8 cellular contexts compared by ENCODE assay signal in the genomic region with DNA sequence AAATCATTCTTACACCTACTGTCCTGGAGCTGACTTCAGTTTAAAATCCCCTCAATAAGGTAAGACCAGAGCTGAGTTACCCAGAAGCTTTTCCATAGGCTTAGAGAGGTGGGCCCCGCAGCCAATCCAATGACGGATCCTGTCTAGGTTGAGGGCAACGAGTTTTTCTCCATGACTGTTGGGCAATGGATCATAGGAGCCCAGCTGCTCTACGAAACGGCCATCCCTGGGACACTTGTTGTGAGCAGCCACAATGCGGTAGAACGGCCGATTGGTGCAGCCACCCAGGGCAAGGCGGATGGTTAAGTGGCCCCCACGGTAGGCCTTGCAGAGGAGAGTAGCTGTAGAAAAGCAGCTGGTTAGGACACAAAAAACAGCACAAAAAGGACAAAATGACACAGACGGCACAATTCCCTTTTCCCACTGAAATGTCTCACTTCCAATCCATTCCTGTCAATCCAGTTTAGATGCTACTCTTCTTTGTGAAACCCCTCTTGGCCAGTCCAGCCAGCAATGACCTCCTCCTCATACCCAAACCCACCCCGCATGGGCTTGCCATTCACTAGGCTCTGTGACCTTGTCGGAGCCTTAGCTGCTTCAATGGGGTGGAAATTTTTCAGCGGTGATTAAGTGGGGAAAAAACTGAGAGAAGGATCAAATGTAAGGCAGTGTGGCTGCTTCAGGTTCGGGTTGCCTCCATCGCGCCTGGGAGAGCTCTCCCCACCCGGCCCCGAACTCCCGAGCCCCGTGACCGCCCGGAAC. TPM values are rescaled to one million over a fixed set of nuclear protein-coding genes. Genes with fewer than 3 reads are reported as not detected.
DNase-seq lines count a peak whose midpoint lies in the region; ATAC-seq and TF ChIP-seq lines count a peak whose summit lies in the region.

No MANE protein-coding gene starts in this region.

- H3K4me1 Mint-ChIP-seq in CD14-positive monocyte = peaks cover 28% of the 10 kb centered on the region

- TSS peak; percentile 48 for BruUV-seq in PC-9 (replicated peaks; lab: Mats Ljungman, UMichigan)

- peak overlapping the region; percentile 93 for H2AFZ ChIP-seq in PC-9

- intact Hi-C loops in CD14-positive monocyte (cut with micrococcal nuclease) = no loop called here
- intact Hi-C loops in PC-9 (cut with micrococcal nuclease; ENCODE audit: unreplicated experiment) = loop anchor here (1.0 kb wide), 1 partner anchor 244 kb away; a partner anchor contains a TSS
- intact Hi-C loops in dorsolateral prefrontal cortex (cut with DNase I) = loop anchor here (5.0 to 10.0 kb wide), 4 partner anchors 105 to 243 kb away; a partner anchor contains a TSS
- intact Hi-C loops in mucosa of descending colon (cut with DNase I, micrococcal nuclease) = loop anchor here in 1 of 2 donors (5.0 kb wide), 1 partner anchor 160 kb away; a partner anchor contains a TSS

- ATAC-seq in GM21619 (IDR thresholded peaks at IDR 0.05; ENCODE audit: unreplicated experiment) (peak; percentile 5), mucosa of descending colon (peak; percentile 78)

- peak overlapping the region; percentile 70 for H3K4me3 ChIP-seq in PC-9
- H3K4me3 ChIP-seq in dorsolateral prefrontal cortex = peak overlapping the region; percentile 62 to 98 (median 91)
- H3K4me3 ChIP-seq in mucosa of descending colon = peak overlapping the region; percentile 60

- peak overlapping the region; percentile 98 to 99 for H3K4me3 Mint-ChIP-seq in CD14-positive monocyte

- no peaks in the 10 kb centered on the region for H3K9me3 ChIP-seq in PC-9 (ENCODE audit: insufficient read depth, low read depth)
- no peaks in the 10 kb centered on the region for H3K9me3 ChIP-seq in mucosa of descending colon

- no peak for TF ChIP-seq CTCF in CD14-positive monocyte (IDR thresholded peaks at IDR 0.05)
- no peak for TF ChIP-seq CTCF in PC-9 (conservative IDR thresholded peaks at IDR 0.05)
- no peak for TF ChIP-seq CTCF in dorsolateral prefrontal cortex (IDR thresholded peaks at IDR 0.05 in 54 of 56, conservative IDR thresholded peaks at IDR 0.05 in 2 of 56; ENCODE audit: low read depth in 1 of 56, partially characterized antibody in 56 of 56)
- TF ChIP-seq CTCF in mucosa of descending colon (IDR thresholded peaks at IDR 0.05) = no peak

- CTCF ChIA-PET in PC-9 (lab: Charles Lee) = interaction anchor here (1.3 kb wide), 1 partner anchor 12 kb away, joined by 6 read pairs; no protein-coding TSS in a partner anchor

- H4K20me1 ChIP-seq in PC-9 (ENCODE audit: insufficient read depth) = no peaks in the 10 kb centered on the region

- H3K27me3 Mint-ChIP-seq in CD14-positive monocyte (ENCODE audit: low read depth in 3 of 3) = peaks cover 0 to 2% (median 0%) of the 10 kb centered on the region in 3 donors

- H3K4me1 ChIP-seq in PC-9 (replicated peaks; ENCODE audit: insufficient read depth) (peaks cover 40% of the 10 kb centered on the region), mucosa of descending colon (ENCODE audit: low read depth) (peaks cover 25% of the 10 kb centered on the region)

- H3K36me3 Mint-ChIP-seq in CD14-positive monocyte = peaks cover 17 to 21% of the 10 kb centered on the region in 2 donors

- H3K4me2 ChIP-seq in PC-9 = peak overlapping the region; percentile 98

- POLR2A ChIA-PET in PC-9 (lab: Charles Lee; ENCODE audit: unreplicated experiment) = interaction anchor here (0.6 kb wide), 4 partner anchors 102 to 748 kb away, joined by 3 to 13 read pairs (median 4); a partner anchor contains a TSS

- H3K36me3 ChIP-seq in PC-9 (ENCODE audit: low read depth) (peaks cover 22% of the 10 kb centered on the region; the same call in 1 of the 2 replicates), mucosa of descending colon (ENCODE audit: low read depth) (no peaks in the 10 kb centered on the region)

- H3K27me3 ChIP-seq in PC-9 (ENCODE audit: insufficient read depth, low read depth) = no peaks in the 10 kb centered on the region
- H3K27me3 ChIP-seq in dorsolateral prefrontal cortex = no peaks in the 10 kb centered on the region

- no peaks in the 10 kb centered on the region for H3K9me3 Mint-ChIP-seq in CD14-positive monocyte

- peaks cover 49% of the 10 kb centered on the region for H3F3A ChIP-seq in PC-9 (ENCODE audit: insufficient read depth, low read depth)

- H3K79me2 ChIP-seq in PC-9 (ENCODE audit: low read depth) = peaks cover 63% of the 10 kb centered on the region

- no peaks in the 10 kb centered on the region for H3K9me2 ChIP-seq in PC-9 (ENCODE audit: insufficient read depth)

- DNase-seq in CD14-positive monocyte (ENCODE audit: low spot score) (no peak), PC-9 (peak in 1 of 2 experiments; percentile 48), dorsolateral prefrontal cortex (no peak), mucosa of descending colon (peak in 2 of 3 donors; percentile 9 to 37), SKM-1 treated with dmso at 0.1 percent for 144 hours (lab: John Stamatoyannopoulos, UW; ENCODE audit: unreplicated experiment) (no peak), DMS79 (lab: John Stamatoyannopoulos, UW) (no peak)
- no peak for DNase-seq in central memory CD4-positive, alpha-beta T cell

- H3K27ac Mint-ChIP-seq in CD14-positive monocyte = peak overlapping the region; percentile 96 to 99 (median 98)

- peak overlapping the region; percentile 80 for H3K27ac ChIP-seq in PC-9
- peak overlapping the region; percentile 35 to 97 (median 91) for H3K27ac ChIP-seq in dorsolateral prefrontal cortex

RNA-seq across cellular contexts. Expression of a gene that starts 0.6 kb away (rescaled TPM):
- polyA plus RNA-seq in CD14-positive monocyte = 100 to 1,000 TPM in 1 of 2 donors, 10 to 100 TPM in 1; 78.6 to 102 TPM
- total RNA-seq in PC-9 (2021) = 148 and 175 TPM in 2 replicates
- total RNA-seq in dorsolateral prefrontal cortex = 10 to 100 TPM; 44.5 to 85.9 (median 58.6) TPM
- total RNA-seq in mucosa of descending colon = 100 to 1,000 TPM in 1 of 3 donors, 10 to 100 TPM in 2; 76.7 to 108 (median 88.9) TPM

RNA-seq across cellular contexts. Expression of a gene that starts 4.8 kb away (rescaled TPM):
- polyA plus RNA-seq in CD14-positive monocyte = 1 to 10 TPM; 2.3 to 2.4 TPM
- total RNA-seq in PC-9 (2021) (44.8 and 45.6 TPM in 2 replicates), dorsolateral prefrontal cortex (10 to 100 TPM; 17.3 to 49.8 (median 28.6) TPM), mucosa of descending colon (10 to 100 TPM; 12.7 to 18.2 (median 15.3) TPM)

Comparison
In these comparisons a context has a peak if more than half of its experiments do, and no peak if none do; other contexts are left out.
1. DNase-seq: peak in mucosa of descending colon (2 of 3); none in CD14-positive monocyte (single experiment), dorsolateral prefrontal cortex (0 of 10), central memory CD4-positive, alpha-beta T cell (single experiment), SKM-1 treated with dmso at 0.1 percent for 144 hours (single experiment) and DMS79 (single experiment).
2. intact Hi-C loops: an anchor here in PC-9 (1.0 kb wide) and dorsolateral prefrontal cortex (5.0 to 10.0 kb wide); none called in CD14-positive monocyte.
3. Peak in every context shown above with its lines, with median percentiles within 50 percentile points of each other: H3K4me3 ChIP-seq.